14 cellular contexts compared by ENCODE assay signal in genomic region chr9:110996436-110997224, GRCh38. TPM values are rescaled to one million over a fixed set of nuclear protein-coding genes. Genes with fewer than 3 reads are reported as not detected.
DNase-seq lines count a peak whose midpoint lies in the region; ATAC-seq and TF ChIP-seq lines count a peak whose summit lies in the region.
"Had no signal": no experiment of that assay in that cellular context is flagged by ENCODE, and none has a peak within 500 bp of the region (broad histone marks: within the 10 kb centered on the region; RNA-seq: fewer than 3 reads in every experiment).

No MANE protein-coding gene starts in this region.

- H3K18ac ChIP-seq in IMR-90 (ENCODE audit: low read depth, low read length), result peak overlapping the region; percentile 80

- H3K36me3 ChIP-seq in IMR-90 (ENCODE audit: control insufficient read depth, insufficient read depth, low read length) (peaks cover 7% of the 10 kb centered on the region), uterus (no peaks in the 10 kb centered on the region)

- peak overlapping the region in 1 of 2 experiments; percentile 6; a peak in 1 of 4 replicates for H4K8ac ChIP-seq in IMR-90 (ENCODE audit: low read depth in 2 of 2, low read length in 2 of 2)

- WGBS in IMR-90 (ENCODE audit: extremely low coverage in 2 of 2, insufficient read length in 1 of 2), 2 experiments, result 61% methylated on average over 2 of the region's 9 CpGs; no CpG with 5 or more reads in 1 of the 2 experiments

- H3K27ac ChIP-seq in IMR-90 (ENCODE audit: insufficient read depth, low read length), result peak overlapping the region; percentile 38; the same call in 1 of the 2 replicates
- peak overlapping the region in 1 of 2 donors; percentile 4 for H3K27ac ChIP-seq in uterus
- H3K27ac ChIP-seq: parathyroid adenoma had no signal

- TF ChIP-seq RAD21 in IMR-90 (IDR thresholded peaks at IDR 0.05; ENCODE audit: low read length), result no peak

- peak overlapping the region; percentile 70 for H2BK5ac ChIP-seq in IMR-90 (ENCODE audit: low read depth, low read length, poor library complexity, severe bottlenecking)

- no peaks in the 10 kb centered on the region for H3K9me3 ChIP-seq in IMR-90 (ENCODE audit: control insufficient read depth, insufficient read depth, low read length)
- no peaks in the 10 kb centered on the region for H3K9me3 ChIP-seq in uterus

- ATAC-seq in IMR-90 (ENCODE audit: low read depth), result peak; percentile 5
- ATAC-seq: SK-N-SH treated with all-trans-retinoic acid at 6 μM for 48 hours had no signal

- in situ Hi-C loops in IMR-90 (cut with MboI; ENCODE audit: low sequenced_read_pairs), result no loop called here

- dilution Hi-C loops in IMR-90 (cut with HindIII; ENCODE audit: low sequenced_read_pairs, unreplicated experiment), result no loop called here

- CTCF ChIA-PET in IMR-90 (lab: Yijun Ruan, JAX), result no interaction called here

- peak overlapping the region; percentile 23; the same call in 1 of the 2 replicates for H2BK20ac ChIP-seq in IMR-90 (ENCODE audit: low read depth, low read length)

- no peak overlapping the region; the same call in 1 of the 2 replicates for H2BK120ac ChIP-seq in IMR-90 (ENCODE audit: low read depth, low read length)

- H2AK5ac ChIP-seq in IMR-90 (ENCODE audit: low read depth, low read length), result peak overlapping the region; percentile 31; the same call in 1 of the 2 replicates

- intact Hi-C loops in IMR-90 (cut with micrococcal nuclease), result no loop called here
- intact Hi-C loops in uterus (cut with DNase I; ENCODE audit: low total_unique reads), result no loop called here

- peak overlapping the region; percentile 57; the same call in 1 of the 2 replicates for H3K14ac ChIP-seq in IMR-90 (replicated peaks; ENCODE audit: low read depth, low read length)

- H3K4me1 ChIP-seq in IMR-90 (ENCODE audit: control insufficient read depth, insufficient read depth, low read length), result peaks cover 24% of the 10 kb centered on the region
- no peaks in the 10 kb centered on the region for H3K4me1 ChIP-seq in uterus
- H3K4me1 ChIP-seq: parathyroid adenoma had no signal

- H2AK9ac ChIP-seq in IMR-90 (replicated peaks; ENCODE audit: low read depth, low read length, poor library complexity), result no peak overlapping the region

- H3K4me2 ChIP-seq in IMR-90 (ENCODE audit: low read depth, low read length), result peak overlapping the region; percentile 59

- H3K4me3 ChIP-seq in IMR-90 (ENCODE audit: insufficient read depth, low read depth, low read length), result no peak overlapping the region
- H3K4me3 ChIP-seq in uterus, result no peak overlapping the region

- peaks cover 19% of the 10 kb centered on the region for H3K9me1 ChIP-seq in IMR-90 (ENCODE audit: insufficient read depth, low read length)

- TF ChIP-seq POLR2A in IMR-90 (IDR thresholded peaks at IDR 0.05; ENCODE audit: low read depth, low read length) (no peak), uterus (IDR thresholded peaks at IDR 0.05) (no peak)

- peak overlapping the region; percentile 30 for H4K5ac ChIP-seq in IMR-90 (ENCODE audit: low read depth, low read length)

- no peak overlapping the region for H2AFZ ChIP-seq in IMR-90 (replicated peaks; ENCODE audit: low read length, poor library complexity)
- H2AFZ ChIP-seq: parathyroid adenoma had no signal

- no peak overlapping the region for H3K56ac ChIP-seq in IMR-90 (ENCODE audit: extremely low read depth, insufficient read depth, low read length)

- H2BK15ac ChIP-seq in IMR-90 (ENCODE audit: low read depth, low read length), result no peak overlapping the region

- H3K27me3 ChIP-seq in IMR-90 (ENCODE audit: control insufficient read depth, insufficient read depth, low read length) (no peaks in the 10 kb centered on the region), uterus (no peaks in the 10 kb centered on the region)

- peaks cover 17 to 67% of the 10 kb centered on the region in 2 experiments; a peak in 3 of 4 replicates for H3K79me1 ChIP-seq in IMR-90 (ENCODE audit: low read depth in 1 of 2, low read length in 2 of 2)

- no peak overlapping the region for H4K91ac ChIP-seq in IMR-90 (ENCODE audit: insufficient read depth, low read depth, low read length)

- no TSS peak for BruUV-seq in IMR-90 (replicated peaks; lab: Mats Ljungman, UMichigan)

- DNase-seq in IMR-90, result peak; percentile 82
- peak; percentile 63 for DNase-seq in dedifferentiated amniotic fluid mesenchymal stem cell (ENCODE audit: extremely low spot score)
- DNase-seq in mucosa of gallbladder (ENCODE audit: low spot score), result peak; percentile 28
- peak; percentile 29 to 56 for DNase-seq in uterus
- no peak for DNase-seq in GM20000 (ENCODE audit: low spot score)
- DNase-seq in glomerular visceral epithelial cell (ENCODE audit: extremely low spot score), result no peak
- DNase-seq in activated CD4-positive, alpha-beta T cell treated with anti-CD3 and anti-CD28 coated beads for 1 hour, result no peak
- DNase-seq: activated CD4-positive, alpha-beta T cell treated with anti-CD3 and anti-CD28 coated beads, Interleukin-2, amount 10 ng/mL, durations not matched to agents 7 days and 5 days; activated naive CD8-positive, alpha-beta T cell treated with anti-CD3 and anti-CD28 coated beads, Interleukin-2, amount 10 ng/mL, durations not matched to agents 7 days and 5 days; KBM-7; kidney glomerular epithelial cell; NCI-H510A treated with DMSO at 0.1 percent for 48 hours had no signal

- POLR2A ChIA-PET in IMR-90 (lab: Charles Lee; ENCODE audit: unreplicated experiment), result no interaction called here

- H3K23ac ChIP-seq in IMR-90 (ENCODE audit: low read depth, low read length), result no peak overlapping the region

- H3K4ac ChIP-seq in IMR-90 (ENCODE audit: low read depth, low read length), result 0 out of 2 replicates have a peak overlapping the region, but pooled peaks have one; percentile 34

- TF ChIP-seq CTCF in IMR-90 (conservative IDR thresholded peaks at IDR 0.05; ENCODE audit: low read depth, low read length) (no peak), uterus (IDR thresholded peaks at IDR 0.05) (no peak), GM20000 (IDR thresholded peaks at IDR 0.05; ENCODE audit: extremely low read depth, missing control alignments) (no peak)

- peaks cover 96% of the 10 kb centered on the region for H4K20me1 ChIP-seq in IMR-90 (ENCODE audit: insufficient read depth, low read length)

- no peak overlapping the region for H3K9ac ChIP-seq in IMR-90 (ENCODE audit: low read depth, low read length)
- H3K9ac ChIP-seq: parathyroid adenoma had no signal

TF ChIP-seq in IMR-90, 13 proteins besides CTCF, POLR2A, EP300 and RAD21:
- no peak for TF ChIP-seq RCOR1 (IDR thresholded peaks at IDR 0.05; ENCODE audit: insufficient replicate concordance, low read length)
- TF ChIP-seq CEBPB (IDR thresholded peaks at IDR 0.05; ENCODE audit: low read depth, low read length), result peak; percentile 61; the same call in 1 of the 2 replicates
- no peak for TF ChIP-seq SMC3 (IDR thresholded peaks at IDR 0.05; ENCODE audit: low read depth, low read length)
- TF ChIP-seq FOS (IDR thresholded peaks at IDR 0.05; ENCODE audit: low read depth, low read length), result no peak

RNA-seq across cellular contexts. Expression of gene LPAR1, which starts 41.6 kb away (rescaled TPM):
- 260 and 315 TPM in 2 replicates for total RNA-seq in IMR-90 (2012; rRNA removed)
- polyA plus RNA-seq in IMR-90 (2012; rRNA removed), result 171 and 201 TPM in 2 replicates
- 102 and 130 TPM in 2 replicates for polyA plus RNA-seq in IMR-90 (2012; cell fraction: cytosol; rRNA removed)
- 81.0 and 182 TPM in 2 replicates for polyA plus RNA-seq in IMR-90 (2012; cell fraction: nucleus; rRNA removed; ENCODE audit: low replicate concordance)
- total RNA-seq in mucosa of gallbladder, result 16.7 TPM
- total RNA-seq in uterus, result 10 to 100 TPM; 12.3 to 68.0 (median 51.0) TPM
- total RNA-seq: activated CD4-positive, alpha-beta T cell treated with anti-CD3 and anti-CD28 coated beads, Interleukin-2, amount 10 ng/mL, durations not matched to agents 7 days and 5 days had no signal

Comparison
In these comparisons a context has a peak if more than half of its experiments do, and no peak if none do; other contexts are left out.
1. DNase-seq: peak in IMR-90 (single experiment), dedifferentiated amniotic fluid mesenchymal stem cell (single experiment), mucosa of gallbladder (single experiment) and uterus (2 of 2); none in GM20000 (single experiment), glomerular visceral epithelial cell (single experiment) and activated CD4-positive, alpha-beta T cell treated with anti-CD3 and anti-CD28 coated beads for 1 hour (single experiment).